20 cellular contexts compared by ENCODE assay signal in the genomic region with DNA sequence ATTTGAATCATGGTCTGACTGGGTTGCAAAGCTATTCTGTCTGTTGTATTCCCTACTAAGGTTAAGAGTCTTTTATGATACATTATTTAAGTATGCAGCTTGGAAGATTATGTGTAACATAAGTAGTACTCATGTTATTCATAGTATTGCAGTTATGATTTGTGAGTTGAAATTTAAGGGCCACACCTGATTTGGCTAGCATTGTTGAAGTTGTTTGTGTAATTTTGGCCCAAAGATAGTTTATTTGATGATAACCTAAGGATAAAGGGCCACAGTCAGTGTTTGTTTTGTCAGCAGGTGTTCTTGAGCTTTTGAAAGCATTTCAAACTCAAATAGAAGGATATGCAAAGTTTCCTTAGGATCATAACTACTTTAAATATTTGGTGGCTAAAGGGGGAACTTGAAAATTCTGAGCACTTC. TPM values are rescaled to one million over a fixed set of nuclear protein-coding genes. Genes with fewer than 3 reads are reported as not detected.
DNase-seq lines count a peak whose midpoint lies in the region; ATAC-seq and TF ChIP-seq lines count a peak whose summit lies in the region.
"Had no signal": no experiment of that assay in that cellular context is flagged by ENCODE, and none has a peak within 500 bp of the region (broad histone marks: within the 10 kb centered on the region; RNA-seq: fewer than 3 reads in every experiment).

No MANE protein-coding gene starts in this region.

- ATAC-seq in RWPE2 (ENCODE audit: low read depth) = peak; percentile 96
- no peak for ATAC-seq in GM18498 (IDR thresholded peaks at IDR 0.05; ENCODE audit: unreplicated experiment)
- ATAC-seq: activated T-cell treated with anti-CD3 and anti-CD28 coated beads, Interleukin-2, amount 50 U/mL, for 72 hours; effector memory CD8-positive, alpha-beta T cell; right lobe of liver; stimulated activated naive CD8-positive, alpha-beta T cell treated with anti-CD3 and anti-CD28 coated beads, Interleukin-15, Interleukin-2, amounts not matched to agents 100 U/mL and 50 U/mL, for 24 hours had no signal

- TF ChIP-seq CTCF in 22Rv1 (IDR thresholded peaks at IDR 0.05) (no peak), HEK293 (tag by site-specific recombination; IDR thresholded peaks at IDR 0.05) (no peak), RWPE2 (IDR thresholded peaks at IDR 0.05; ENCODE audit: poor library complexity, severe bottlenecking) (no peak), fibroblast of pulmonary artery (IDR thresholded peaks at IDR 0.05; ENCODE audit: low read length, missing control alignments) (no peak), BE2C (IDR thresholded peaks at IDR 0.05; ENCODE audit: low read depth, low read length) (no peak)

- H3K4me3 Mint-ChIP-seq in activated CD4-positive, alpha-beta memory T cell treated with anti-CD3 and anti-CD28 coated beads, Interleukin-2, amount 10 ng/mL, durations not matched to agents 7 days and 5 days = no peak overlapping the region
- H3K4me3 Mint-ChIP-seq: activated T-cell treated with anti-CD3 and anti-CD28 coated beads, Interleukin-2, amount 50 U/mL, for 72 hours; central memory CD8-positive, alpha-beta T cell; effector memory CD8-positive, alpha-beta T cell had no signal

- no peaks in the 10 kb centered on the region for H3K27me3 Mint-ChIP-seq in activated CD4-positive, alpha-beta memory T cell treated with anti-CD3 and anti-CD28 coated beads, Interleukin-2, amount 10 ng/mL, durations not matched to agents 7 days and 5 days
- H3K27me3 Mint-ChIP-seq: central memory CD8-positive, alpha-beta T cell; effector memory CD8-positive, alpha-beta T cell had no signal

- no peaks in the 10 kb centered on the region for H3K27me3 ChIP-seq in RWPE2 (ENCODE audit: insufficient read depth, poor library complexity, severe bottlenecking)
- no peaks in the 10 kb centered on the region for H3K27me3 ChIP-seq in H7 (ENCODE audit: control insufficient read depth, insufficient read depth, low read length)
- no peaks in the 10 kb centered on the region for H3K27me3 ChIP-seq in BE2C
- H3K27me3 ChIP-seq: right lobe of liver, upper lobe of left lung had no signal

- DNase-seq in RWPE2 (ENCODE audit: low spot score) (no peak), fibroblast of pulmonary artery (ENCODE audit: low read depth) (peak; percentile 22), H7 (no peak), BE2C (no peak)
- DNase-seq in activated CD4-positive, alpha-beta memory T cell treated with anti-CD3 and anti-CD28 coated beads, Interleukin-2, amount 10 ng/mL, durations not matched to agents 7 days and 5 days = no peak
- DNase-seq: activated CD4-positive, alpha-beta T cell treated with anti-CD3 and anti-CD28 coated beads, Interleukin-2, amount 50 U/mL, for 48 hours; activated T-cell treated with anti-CD3 and anti-CD28 coated beads, Interleukin-2, amount 50 U/mL, for 72 hours; DMS79; effector memory CD8-positive, alpha-beta T cell; NCI-H1436; NK-92 treated with Interleukin-12 subunit alpha and Interleukin-12 subunit beta, amount 100 ng/mL, for 24 hours; nucleus accumbens; right lobe of liver; RPMI8226; stimulated activated naive CD8-positive, alpha-beta T cell treated with anti-CD3 and anti-CD28 coated beads, Interleukin-15, Interleukin-2, amounts not matched to agents 100 U/mL and 50 U/mL, for 24 hours; upper lobe of left lung had no signal

- H3K36me3 Mint-ChIP-seq in activated CD4-positive, alpha-beta memory T cell treated with anti-CD3 and anti-CD28 coated beads, Interleukin-2, amount 10 ng/mL, durations not matched to agents 7 days and 5 days (ENCODE audit: low read depth) = peaks cover 13% of the 10 kb centered on the region

- no peak overlapping the region for H3K4me3 ChIP-seq in HEK293 (ENCODE audit: low read depth, low read length)
- no peak overlapping the region for H3K4me3 ChIP-seq in RWPE2 (ENCODE audit: severe bottlenecking)
- no peak overlapping the region for H3K4me3 ChIP-seq in fibroblast of pulmonary artery (replicated peaks; ENCODE audit: low read depth, low read length)
- no peak overlapping the region for H3K4me3 ChIP-seq in H7 (ENCODE audit: insufficient read depth, low read depth, low read length)
- H3K4me3 ChIP-seq in BE2C (ENCODE audit: low read depth, low read length) = no peak overlapping the region
- H3K4me3 ChIP-seq: right lobe of liver, upper lobe of left lung had no signal

- peaks cover 0 to 16% of the 10 kb centered on the region in 2 experiments; a peak in 1 of 3 replicates for H3K36me3 ChIP-seq in HEK293 (ENCODE audit: control insufficient read depth in 2 of 2, insufficient read depth in 1 of 2, low read length in 2 of 2)
- H3K36me3 ChIP-seq in RWPE2 (ENCODE audit: low read depth) = peaks cover 13% of the 10 kb centered on the region
- H3K36me3 ChIP-seq in H7 (replicated peaks; ENCODE audit: control insufficient read depth, insufficient read depth, low read length) = no peaks in the 10 kb centered on the region; the same call in 1 of the 2 replicates
- peaks cover 15% of the 10 kb centered on the region for H3K36me3 ChIP-seq in BE2C

- CTCF ChIA-PET in HEK293 (lab: Yijun Ruan, JAX) = interaction anchor here (0.6 to 1.0 kb wide), 3 partner anchors 108 to 562 kb away, joined by 3 read pairs; no protein-coding TSS in a partner anchor
- CTCF ChIA-PET in activated CD4-positive, alpha-beta memory T cell treated with anti-CD3 and anti-CD28 coated beads, Interleukin-2, amount 10 ng/mL, durations not matched to agents 7 days and 5 days (lab: Charles Lee) = interaction anchor here (1.8 kb wide), 1 partner anchor 85 kb away, joined by 5 read pairs; no protein-coding TSS in a partner anchor

- POLR2A ChIA-PET in HEK293 (lab: Yijun Ruan, JAX) = no interaction called here
- POLR2A ChIA-PET in activated CD4-positive, alpha-beta memory T cell treated with anti-CD3 and anti-CD28 coated beads, Interleukin-2, amount 10 ng/mL, durations not matched to agents 7 days and 5 days (lab: Charles Lee) = no interaction called here

- H3K27ac ChIP-seq in 22Rv1 (peak overlapping the region; percentile 3), HEK293 (ENCODE audit: extremely low read depth, low read depth, low read length) (no peak overlapping the region), RWPE2 (ENCODE audit: poor library complexity, severe bottlenecking) (no peak overlapping the region)
- H3K27ac ChIP-seq: right lobe of liver had no signal

- no peaks in the 10 kb centered on the region for H3K9me3 Mint-ChIP-seq in activated CD4-positive, alpha-beta memory T cell treated with anti-CD3 and anti-CD28 coated beads, Interleukin-2, amount 10 ng/mL, durations not matched to agents 7 days and 5 days
- H3K9me3 Mint-ChIP-seq: central memory CD8-positive, alpha-beta T cell had no signal

- H3K9me3 ChIP-seq in HEK293 (ENCODE audit: control insufficient read depth, insufficient read depth, low read depth, low read length) (no peaks in the 10 kb centered on the region), RWPE2 (ENCODE audit: severe bottlenecking) (no peaks in the 10 kb centered on the region), BE2C (no peaks in the 10 kb centered on the region)
- H3K9me3 ChIP-seq: right lobe of liver, upper lobe of left lung had no signal

- no peak overlapping the region for H3K27ac Mint-ChIP-seq in activated CD4-positive, alpha-beta memory T cell treated with anti-CD3 and anti-CD28 coated beads, Interleukin-2, amount 10 ng/mL, durations not matched to agents 7 days and 5 days
- H3K27ac Mint-ChIP-seq: activated T-cell treated with anti-CD3 and anti-CD28 coated beads, Interleukin-2, amount 50 U/mL, for 72 hours; effector memory CD8-positive, alpha-beta T cell had no signal

- H3K4me1 ChIP-seq in HEK293 (ENCODE audit: control insufficient read depth, insufficient read depth, low read length) = 0 out of 2 replicates have a peak, but pooled peaks cover 2% of the 10 kb centered on the region
- no peaks in the 10 kb centered on the region for H3K4me1 ChIP-seq in RWPE2 (ENCODE audit: insufficient read depth, poor library complexity, severe bottlenecking)
- no peaks in the 10 kb centered on the region; the same call in 1 of the 2 replicates for H3K4me1 ChIP-seq in BE2C

- no peaks in the 10 kb centered on the region for H3K4me1 Mint-ChIP-seq in activated CD4-positive, alpha-beta memory T cell treated with anti-CD3 and anti-CD28 coated beads, Interleukin-2, amount 10 ng/mL, durations not matched to agents 7 days and 5 days
- H3K4me1 Mint-ChIP-seq: central memory CD8-positive, alpha-beta T cell had no signal

TF ChIP-seq in HEK293, 187 proteins besides CTCF, POLR2A, EP300 and RAD21:
- peak; percentile 53 for TF ChIP-seq FEZF1 (tag by site-specific recombination; IDR thresholded peaks at IDR 0.05)
- TF ChIP-seq ZNF132 (tag by site-specific recombination; IDR thresholded peaks at IDR 0.05; ENCODE audit: borderline replicate concordance) = no peak
- TF ChIP-seq, protein P1, sequence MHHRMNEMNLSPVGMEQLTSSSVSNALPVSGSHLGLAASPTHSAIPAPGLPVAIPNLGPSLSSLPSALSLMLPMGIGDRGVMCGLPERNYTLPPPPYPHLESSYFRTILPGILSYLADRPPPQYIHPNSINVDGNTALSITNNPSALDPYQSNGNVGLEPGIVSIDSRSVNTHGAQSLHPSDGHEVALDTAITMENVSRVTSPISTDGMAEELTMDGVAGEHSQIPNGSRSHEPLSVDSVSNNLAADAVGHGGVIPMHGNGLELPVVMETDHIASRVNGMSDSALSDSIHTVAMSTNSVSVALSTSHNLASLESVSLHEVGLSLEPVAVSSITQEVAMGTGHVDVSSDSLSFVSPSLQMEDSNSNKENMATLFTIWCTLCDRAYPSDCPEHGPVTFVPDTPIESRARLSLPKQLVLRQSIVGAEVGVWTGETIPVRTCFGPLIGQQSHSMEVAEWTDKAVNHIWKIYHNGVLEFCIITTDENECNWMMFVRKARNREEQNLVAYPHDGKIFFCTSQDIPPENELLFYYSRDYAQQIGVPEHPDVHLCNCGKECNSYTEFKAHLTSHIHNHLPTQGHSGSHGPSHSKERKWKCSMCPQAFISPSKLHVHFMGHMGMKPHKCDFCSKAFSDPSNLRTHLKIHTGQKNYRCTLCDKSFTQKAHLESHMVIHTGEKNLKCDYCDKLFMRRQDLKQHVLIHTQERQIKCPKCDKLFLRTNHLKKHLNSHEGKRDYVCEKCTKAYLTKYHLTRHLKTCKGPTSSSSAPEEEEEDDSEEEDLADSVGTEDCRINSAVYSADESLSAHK (tag by site-specific recombination; IDR thresholded peaks at IDR 0.05) = 0 out of 2 replicates have a peak, but pooled peaks have one; percentile 32
TF ChIP-seq in HEK293: peak in this region for 2.

RNA-seq across cellular contexts. Expression of a gene that starts 38.9 kb away (rescaled TPM):
- 9.1 TPM in 2 replicates for total RNA-seq in H7 (2014; rRNA removed; shearing (Covaris generic))
- 1 to 10 TPM; 7.4 to 8.4 TPM for total RNA-seq in activated CD4-positive, alpha-beta memory T cell treated with anti-CD3 and anti-CD28 coated beads, Interleukin-2, amount 10 ng/mL, durations not matched to agents 7 days and 5 days
- polyA plus RNA-seq in BE2C (2012; ENCODE audit: insufficient read depth, insufficient read length, low read depth) = 39.2 TPM
